19 cellular contexts compared by ENCODE assay signal in the genomic region with DNA sequence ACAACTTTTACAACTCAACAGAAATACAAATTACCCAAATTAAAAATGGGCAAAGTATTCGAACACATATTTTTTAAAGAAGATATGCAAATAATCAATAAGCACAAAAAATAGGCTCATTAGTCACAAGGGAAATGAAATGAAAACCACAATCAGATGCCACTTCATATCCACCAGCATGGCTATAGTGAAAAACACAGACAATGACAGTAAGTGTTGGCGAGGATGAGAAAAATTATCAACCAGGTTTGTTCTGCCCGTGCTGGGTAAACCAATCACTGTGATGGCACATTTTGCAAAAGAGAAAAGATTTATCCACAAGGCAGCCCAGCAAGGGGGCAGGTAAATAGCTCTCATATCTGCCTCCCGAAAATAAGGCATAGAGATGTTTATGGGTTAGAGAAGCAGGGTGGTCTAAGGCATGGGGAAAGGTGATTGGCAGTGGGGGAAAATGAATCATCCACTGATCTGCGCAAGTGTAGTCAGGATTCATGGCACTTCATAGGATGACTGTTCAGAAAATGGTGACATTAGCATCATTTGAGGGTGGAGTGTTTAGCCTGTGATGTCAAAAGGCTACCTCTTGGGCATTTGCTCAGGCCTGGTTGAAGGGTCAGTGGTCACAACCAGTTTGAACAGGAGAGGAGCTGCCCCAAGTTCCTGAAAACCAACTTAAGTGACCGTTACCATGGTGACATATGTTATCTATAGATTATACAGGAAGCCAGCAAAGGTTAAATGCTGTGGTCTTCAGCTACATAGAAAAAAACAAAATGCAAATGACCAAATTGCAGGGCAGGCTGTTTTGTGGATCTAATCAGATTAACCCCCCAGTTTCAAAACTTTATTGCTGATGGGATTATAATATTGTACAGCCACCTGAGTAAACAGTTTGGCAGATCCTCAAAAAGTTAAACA. TPM values are rescaled to one million over a fixed set of nuclear protein-coding genes. Genes with fewer than 3 reads are reported as not detected.
A peak's percentile ranks its signal among the peaks of the same experiment; 100 is the strongest.
DNase-seq lines count a peak whose midpoint lies in the region; ATAC-seq and TF ChIP-seq lines count a peak whose summit lies in the region.
"Had no signal": no experiment of that assay in that cellular context is flagged by ENCODE, and none has a peak within 500 bp of the region (broad histone marks: within the 10 kb centered on the region; RNA-seq: fewer than 3 reads in every experiment).

No MANE protein-coding gene starts in this region.

- H3K9me3 Mint-ChIP-seq in activated naive CD4-positive, alpha-beta T cell treated with anti-CD3 and anti-CD28 coated beads, Interleukin-2, amount 50 U/mL, for 72 hours, result no peaks in the 10 kb centered on the region
- H3K9me3 Mint-ChIP-seq in activated naive CD8-positive, alpha-beta T cell (ENCODE audit: low read depth), result no peaks in the 10 kb centered on the region

- H3K27me3 Mint-ChIP-seq in activated naive CD8-positive, alpha-beta T cell, result no peaks in the 10 kb centered on the region

- H3K4me1 Mint-ChIP-seq in activated naive CD8-positive, alpha-beta T cell (ENCODE audit: low read depth), result peaks cover 2% of the 10 kb centered on the region

- no peak for TF ChIP-seq POLR2A in NB4 (IDR thresholded peaks at IDR 0.05; ENCODE audit: extremely low read depth, insufficient read length)

- peak overlapping the region; percentile 59 to 80 for H3K27ac Mint-ChIP-seq in activated naive CD4-positive, alpha-beta T cell treated with anti-CD3 and anti-CD28 coated beads, Interleukin-2, amount 50 U/mL, for 72 hours
- H3K27ac Mint-ChIP-seq in activated naive CD8-positive, alpha-beta T cell, result peak overlapping the region; percentile 62

- no peak for ATAC-seq in activated naive CD4-positive, alpha-beta T cell treated with anti-CD3 and anti-CD28 coated beads, Interleukin-2, amount 50 U/mL, for 72 hours
- ATAC-seq in GM19463 (IDR thresholded peaks at IDR 0.05; ENCODE audit: unreplicated experiment) (no peak), foreskin keratinocyte (no peak)

- H3K36me3 Mint-ChIP-seq in activated naive CD4-positive, alpha-beta T cell treated with anti-CD3 and anti-CD28 coated beads, Interleukin-2, amount 50 U/mL, for 72 hours, result peaks cover 10 to 32% of the 10 kb centered on the region in 2 donors
- H3K36me3 Mint-ChIP-seq in activated naive CD8-positive, alpha-beta T cell, result peaks cover 17% of the 10 kb centered on the region

- no peak for DNase-seq in activated naive CD4-positive, alpha-beta T cell treated with anti-CD3 and anti-CD28 coated beads, Interleukin-2, amount 50 U/mL, for 72 hours (ENCODE audit: low spot score in 2 of 2)
- no peak for DNase-seq in activated naive CD4-positive, alpha-beta T cell treated with Interleukin-2 at 50 U/mL for 16 hours
- DNase-seq in NB4 (ENCODE audit: low read depth), result peak; percentile 20
- DNase-seq in LoVo (ENCODE audit: low spot score), result no peak
- no peak for DNase-seq in activated CD4-positive, alpha-beta T cell treated with anti-CD3 and anti-CD28 coated beads for 1 hour
- no peak for DNase-seq in foreskin keratinocyte
- DNase-seq: hippocampal formation; IMR-90; kidney; NCI-H1092; NCI-H2081 treated with DMSO at 0.1 percent for 48 hours; NCI-H69; Peyer's patch; SK-N-SH; stimulated activated CD4-positive, alpha-beta T cell treated with anti-CD3 and anti-CD28 coated beads, Interleukin-15, amount 100 ng/mL, for 24 hours; substantia nigra; WERI-Rb-1 had no signal

- no peak overlapping the region for H3K4me3 ChIP-seq in NB4 (ENCODE audit: low read depth, low read length)
- H3K4me3 ChIP-seq: Peyer's patch had no signal

- no peak overlapping the region for H3K27ac ChIP-seq in foreskin keratinocyte
- H3K27ac ChIP-seq: Peyer's patch, WERI-Rb-1 had no signal

- H3K27me3 ChIP-seq in foreskin keratinocyte, result no peaks in the 10 kb centered on the region
- H3K27me3 ChIP-seq: Peyer's patch had no signal

- no peak overlapping the region for H3K4me3 Mint-ChIP-seq in activated naive CD8-positive, alpha-beta T cell

- TF ChIP-seq CTCF in NB4 (IDR thresholded peaks at IDR 0.05; ENCODE audit: low read depth, low read length), result no peak
- no peak for TF ChIP-seq CTCF in foreskin keratinocyte (conservative IDR thresholded peaks at IDR 0.05)

- no peaks in the 10 kb centered on the region for H3K4me1 ChIP-seq in foreskin keratinocyte
- H3K4me1 ChIP-seq: Peyer's patch had no signal

RNA-seq across cellular contexts. Expression of a gene that starts 8.0 kb away (rescaled TPM):
- 1 to 10 TPM in 1 of 2 donors, under 1 TPM in 1; 0.36 to 1.2 TPM for total RNA-seq in activated naive CD4-positive, alpha-beta T cell treated with anti-CD3 and anti-CD28 coated beads, Interleukin-2, amount 50 U/mL, for 72 hours
- 0.28 and 0.41 TPM in 2 replicates for total RNA-seq in foreskin keratinocyte
- 0.10 and 0.22 TPM in 2 replicates for polyA plus RNA-seq in foreskin keratinocyte

RNA-seq across cellular contexts. Expression of a gene that starts 47.2 kb away (rescaled TPM):
- total RNA-seq in activated naive CD4-positive, alpha-beta T cell treated with anti-CD3 and anti-CD28 coated beads, Interleukin-2, amount 50 U/mL, for 72 hours, result 100 to 1,000 TPM; 104 to 153 TPM
- 118 and 130 TPM in 2 replicates for total RNA-seq in foreskin keratinocyte
- polyA plus RNA-seq in foreskin keratinocyte, result 91.3 and 98.2 TPM in 2 replicates
